In the genomic region with DNA sequence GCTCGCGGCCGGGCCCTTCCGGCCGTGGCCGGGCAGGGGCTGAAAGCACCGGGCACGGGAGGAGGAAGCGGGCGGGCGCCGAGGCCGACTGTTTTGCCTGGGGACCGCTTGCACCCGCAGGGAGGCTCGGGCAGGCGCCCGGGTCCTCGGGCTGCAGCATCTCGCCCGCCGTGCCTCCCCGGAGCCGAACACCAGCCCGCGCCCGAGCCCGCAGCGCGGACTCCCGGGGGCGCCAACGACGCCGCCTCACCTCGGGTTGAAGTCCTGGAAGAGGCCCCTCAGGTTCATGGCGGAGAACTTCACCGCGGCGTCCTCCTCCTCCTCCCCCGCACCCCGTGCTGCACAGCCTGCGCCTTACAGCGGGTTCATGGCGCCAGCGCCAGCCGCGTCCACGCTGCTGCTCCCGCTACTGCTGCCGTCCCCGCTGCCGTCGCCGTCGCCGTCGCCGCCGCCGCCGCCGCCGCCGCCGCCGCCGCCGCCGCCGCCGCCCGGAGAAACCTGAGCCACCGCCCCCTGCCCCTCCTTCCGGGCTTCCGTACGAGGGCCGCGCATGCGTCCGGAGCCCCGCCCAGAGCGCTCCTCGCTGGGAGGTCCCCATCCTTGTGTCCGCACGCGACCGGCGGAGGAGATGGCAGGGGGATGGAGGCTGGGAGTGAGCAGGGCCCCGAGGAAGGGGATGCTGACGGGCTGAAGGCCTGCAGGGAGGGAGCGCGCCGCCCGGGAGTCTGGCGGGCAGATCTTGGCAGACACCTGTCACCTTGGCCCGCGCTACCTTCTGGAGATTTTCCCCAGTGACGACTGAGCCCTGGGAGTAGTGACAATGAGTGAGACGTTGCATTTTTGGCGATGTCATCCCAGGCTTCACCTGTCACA, we compare ENCODE assay signal across 8 cellular contexts. TPM values are rescaled to one million over a fixed set of nuclear protein-coding genes. Genes with fewer than 3 reads are reported as not detected.
DNase-seq lines count a peak whose midpoint lies in the region; ATAC-seq and TF ChIP-seq lines count a peak whose summit lies in the region.

TSS of gene TMEM185A (minus strand) at position 500 of the 873 bp plus-strand sequence. CDS start at position 288, 212 bp downstream.

- H3K4ac ChIP-seq in IMR-90 (ENCODE audit: low read depth, low read length) (peak within 1 kb of the TSS; percentile 15; the same call in 1 of the 2 replicates), neuronal stem cell (ENCODE audit: low read length) (no peak within 1 kb of the TSS)

- peak within 1 kb of the TSS; percentile 78 for H3K9ac ChIP-seq in IMR-90 (ENCODE audit: low read depth, low read length)
- H3K9ac ChIP-seq in neuronal stem cell (ENCODE audit: low read depth, low read length, poor library complexity) = peak within 1 kb of the TSS; percentile 77

- POLR2A ChIA-PET in IMR-90 (lab: Charles Lee; ENCODE audit: unreplicated experiment) = no interaction called here

- H2BK120ac ChIP-seq in IMR-90 (ENCODE audit: low read depth, low read length) = no peak within 1 kb of the TSS
- H2BK120ac ChIP-seq in neuronal stem cell (ENCODE audit: low read depth, low read length) = no peak within 1 kb of the TSS

- no peak within 1 kb of the TSS for H3K18ac ChIP-seq in IMR-90 (ENCODE audit: low read depth, low read length)
- H3K18ac ChIP-seq in neuronal stem cell (ENCODE audit: low read length) = peak within 1 kb of the TSS; percentile 97

- H2BK20ac ChIP-seq in IMR-90 (ENCODE audit: low read depth, low read length) = no peak within 1 kb of the TSS

- no peak within 1 kb of the TSS for H3K14ac ChIP-seq in IMR-90 (replicated peaks; ENCODE audit: low read depth, low read length)
- H3K14ac ChIP-seq in neuronal stem cell (ENCODE audit: low read length) = no peak within 1 kb of the TSS

- H3K27me3 ChIP-seq in IMR-90 (ENCODE audit: control insufficient read depth, insufficient read depth, low read length) = peaks cover 8% of the 10 kb centered on the region
- no peaks in the 10 kb centered on the region for H3K27me3 ChIP-seq in foreskin keratinocyte
- H3K27me3 ChIP-seq in neuronal stem cell (ENCODE audit: control insufficient read depth in 3 of 3, insufficient read depth in 3 of 3, low read depth in 1 of 3, low read length in 3 of 3) = peaks cover 0 to 19% (median 3%) of the 10 kb centered on the region in 3 experiments

- H3K36me3 ChIP-seq in IMR-90 (ENCODE audit: control insufficient read depth, insufficient read depth, low read length) = no peaks in the 10 kb centered on the region
- no peaks in the 10 kb centered on the region for H3K36me3 ChIP-seq in neuronal stem cell (replicated peaks in 1 of 2; ENCODE audit: control insufficient read depth in 2 of 2, insufficient read depth in 2 of 2, low read length in 2 of 2)

- H3K9me3 ChIP-seq in IMR-90 (ENCODE audit: control insufficient read depth, insufficient read depth, low read length) = no peaks in the 10 kb centered on the region
- H3K9me3 ChIP-seq in neuronal stem cell (replicated peaks in 1 of 2; ENCODE audit: control insufficient read depth in 2 of 2, insufficient read depth in 1 of 2, low read depth in 1 of 2, low read length in 2 of 2) = no peaks in the 10 kb centered on the region

- TF ChIP-seq RAD21 in IMR-90 (IDR thresholded peaks at IDR 0.05; ENCODE audit: low read length) = no peak

- H3K4me3 ChIP-seq in IMR-90 (ENCODE audit: insufficient read depth, low read depth, low read length) (peak within 1 kb of the TSS; percentile 91), neuronal stem cell (ENCODE audit: low read length in 2 of 2) (peak within 1 kb of the TSS; percentile 68 to 96)

- H3K23ac ChIP-seq in IMR-90 (ENCODE audit: low read depth, low read length) (0 out of 2 replicates have a peak within 1 kb of the TSS, but pooled peaks have one; percentile 56), neuronal stem cell (ENCODE audit: low read depth, low read length, poor library complexity) (no peak within 1 kb of the TSS)

- dilution Hi-C loops in IMR-90 (cut with HindIII; ENCODE audit: low sequenced_read_pairs, unreplicated experiment) = no loop called here

- peak within 1 kb of the TSS; percentile 77 for H3K27ac ChIP-seq in IMR-90 (ENCODE audit: insufficient read depth, low read length)
- H3K27ac ChIP-seq in foreskin keratinocyte = no peak within 1 kb of the TSS
- no peak within 1 kb of the TSS for H3K27ac ChIP-seq in neuronal stem cell (replicated peaks; ENCODE audit: low read length)

- no peak for TF ChIP-seq POLR2A in IMR-90 (IDR thresholded peaks at IDR 0.05; ENCODE audit: low read depth, low read length)

- peak within 1 kb of the TSS; percentile 24 for H2BK5ac ChIP-seq in IMR-90 (ENCODE audit: low read depth, low read length, poor library complexity, severe bottlenecking)
- H2BK5ac ChIP-seq in neuronal stem cell (ENCODE audit: low read length) = no peak within 1 kb of the TSS

- H3K79me1 ChIP-seq in IMR-90 (ENCODE audit: low read depth in 1 of 2, low read length in 2 of 2) (peaks cover 4 to 7% of the 10 kb centered on the region in 2 experiments; a peak in 3 of 4 replicates), neuronal stem cell (ENCODE audit: low read depth, low read length) (peaks cover 1% of the 10 kb centered on the region)

- peak within 1 kb of the TSS; percentile 49 for H2AK9ac ChIP-seq in IMR-90 (replicated peaks; ENCODE audit: low read depth, low read length, poor library complexity)

- H4K91ac ChIP-seq in IMR-90 (ENCODE audit: insufficient read depth, low read depth, low read length) (no peak within 1 kb of the TSS), neuronal stem cell (ENCODE audit: low read depth, low read length, poor library complexity) (no peak within 1 kb of the TSS)

- no peaks in the 10 kb centered on the region for H3K4me1 ChIP-seq in IMR-90 (ENCODE audit: control insufficient read depth, insufficient read depth, low read length)
- H3K4me1 ChIP-seq in foreskin keratinocyte = peaks cover 6% of the 10 kb centered on the region
- no peaks in the 10 kb centered on the region for H3K4me1 ChIP-seq in neuronal stem cell (ENCODE audit: control insufficient read depth in 2 of 2, insufficient read depth in 1 of 2, low read depth in 1 of 2, low read length in 2 of 2)

- H2BK15ac ChIP-seq in IMR-90 (ENCODE audit: low read depth, low read length) (no peak within 1 kb of the TSS), neuronal stem cell (ENCODE audit: low read length) (no peak within 1 kb of the TSS)

- no peak within 1 kb of the TSS for H2BK12ac ChIP-seq in neuronal stem cell (ENCODE audit: low read length)

- DNase-seq in DMS153 (lab: John Stamatoyannopoulos, UW) = peak; percentile 40
- peak; percentile 32 for DNase-seq in IMR-90
- peak; percentile 78 for DNase-seq in RPMI8226
- DNase-seq in activated T-helper 9 cell treated with anti-CD3 and anti-CD28 coated beads, Interleukin-2, amount 50 U/mL, for 16 hours (ENCODE audit: low read depth) = peak; percentile 59
- peak; percentile 1 to 17 for DNase-seq in foreskin keratinocyte
- peak; percentile 69 for DNase-seq in neuronal stem cell (ENCODE audit: low spot score)

- ATAC-seq in GM21528 (IDR thresholded peaks at IDR 0.05; ENCODE audit: low FRiP score, unreplicated experiment) = peak; percentile 89
- peak; percentile 84 for ATAC-seq in IMR-90 (ENCODE audit: low read depth)
- peak; percentile 47 for ATAC-seq in foreskin keratinocyte

- H4K5ac ChIP-seq in IMR-90 (ENCODE audit: low read depth, low read length) = peak within 1 kb of the TSS; percentile 73

- CTCF ChIA-PET in IMR-90 (lab: Yijun Ruan, JAX) = interaction anchor here (0.6 kb wide), 1 partner anchor 25 kb away, joined by 3 read pairs; no protein-coding TSS in a partner anchor

- in situ Hi-C loops in IMR-90 (cut with MboI; ENCODE audit: low sequenced_read_pairs) = no loop called here

- TF ChIP-seq CTCF in IMR-90 (conservative IDR thresholded peaks at IDR 0.05; ENCODE audit: low read depth, low read length) (no peak), foreskin keratinocyte (conservative IDR thresholded peaks at IDR 0.05) (no peak), subcutaneous adipose tissue (IDR thresholded peaks at IDR 0.05; ENCODE audit: low read depth) (no peak)

- H4K20me1 ChIP-seq in IMR-90 (ENCODE audit: insufficient read depth, low read length) = 0 out of 2 replicates have a peak, but pooled peaks cover 17% of the 10 kb centered on the region

- peak within 1 kb of the TSS; percentile 95 for H2AFZ ChIP-seq in IMR-90 (replicated peaks; ENCODE audit: low read length, poor library complexity)
- H2AFZ ChIP-seq in neuronal stem cell (ENCODE audit: low read length) = peak within 1 kb of the TSS; percentile 91

- intact Hi-C loops in IMR-90 (cut with micrococcal nuclease) = no loop called here

- WGBS in IMR-90 (ENCODE audit: extremely low coverage in 2 of 2, insufficient read length in 1 of 2), 2 experiments = 31% methylated on average over 39 of the region's 101 CpGs; no CpG with 5 or more reads in 1 of the 2 experiments
- WGBS in neuronal stem cell (ENCODE audit: extremely low coverage in 2 of 2, insufficient read length in 2 of 2, insufficient replicate concordance in 1 of 2), 2 donors = no CpG with 5 or more reads among the region's 101 CpGs

- H2AK5ac ChIP-seq in IMR-90 (ENCODE audit: low read depth, low read length) (no peak within 1 kb of the TSS), neuronal stem cell (ENCODE audit: low read depth, low read length) (no peak within 1 kb of the TSS)

- H3K4me2 ChIP-seq in IMR-90 (ENCODE audit: low read depth, low read length) (peak within 1 kb of the TSS; percentile 95), neuronal stem cell (ENCODE audit: insufficient read depth, low read length, poor library complexity, severe bottlenecking) (peak within 1 kb of the TSS; percentile 66)

- peak within 1 kb of the TSS in 1 of 2 experiments; percentile 65; a peak in 3 of 4 replicates for H4K8ac ChIP-seq in IMR-90 (ENCODE audit: low read depth in 2 of 2, low read length in 2 of 2)
- no peak within 1 kb of the TSS for H4K8ac ChIP-seq in neuronal stem cell (ENCODE audit: low read depth, low read length)

- H3K9me1 ChIP-seq in IMR-90 (ENCODE audit: insufficient read depth, low read length) = no peaks in the 10 kb centered on the region

- no peak within 1 kb of the TSS for H3K56ac ChIP-seq in IMR-90 (ENCODE audit: extremely low read depth, insufficient read depth, low read length)

- no TSS peak for BruUV-seq in IMR-90 (replicated peaks; lab: Mats Ljungman, UMichigan)

TF ChIP-seq in IMR-90, 13 proteins besides CTCF, POLR2A, EP300 and RAD21 (continues in another document):
- peak; percentile 58; the same call in 1 of the 2 replicates for TF ChIP-seq BHLHE40 (IDR thresholded peaks at IDR 0.05; ENCODE audit: low read depth, low read length)

RNA-seq across cellular contexts. Expression of gene TMEM185A, which starts in this region (rescaled TPM):
- total RNA-seq in IMR-90 (2012; rRNA removed) (9.7 and 10.3 TPM in 2 replicates), foreskin keratinocyte (12.6 and 15.3 TPM in 2 replicates), subcutaneous adipose tissue (10 to 100 TPM; 15.1 to 20.2 (median 18.9) TPM)
- polyA plus RNA-seq in IMR-90 (2012; rRNA removed) (10.6 and 12.2 TPM in 2 replicates), foreskin keratinocyte (11.3 and 11.9 TPM in 2 replicates)
- 8.2 and 11.2 TPM in 2 replicates for polyA plus RNA-seq in IMR-90 (2012; cell fraction: cytosol; rRNA removed)
- polyA plus RNA-seq in IMR-90 (2012; cell fraction: nucleus; rRNA removed; ENCODE audit: low replicate concordance) = 10.6 and 15.3 TPM in 2 replicates
- 20.7 TPM for polyA plus RNA-seq in neuronal stem cell (2013, experiment 1 of 2)
- polyA plus RNA-seq in neuronal stem cell (2013, experiment 2 of 2) = 21.8 TPM

Comparison
In these comparisons a context has a peak if more than half of its experiments do, and no peak if none do; other contexts are left out.
1. DNase-seq: peak in every context shown above with its lines; median percentile 78 in RPMI8226; 69 in neuronal stem cell; 59 in activated T-helper 9 cell treated with anti-CD3 and anti-CD28 coated beads, Interleukin-2, amount 50 U/mL, for 16 hours; 40 in DMS153; 32 in IMR-90; 9 in foreskin keratinocyte.